In the genomic region with DNA sequence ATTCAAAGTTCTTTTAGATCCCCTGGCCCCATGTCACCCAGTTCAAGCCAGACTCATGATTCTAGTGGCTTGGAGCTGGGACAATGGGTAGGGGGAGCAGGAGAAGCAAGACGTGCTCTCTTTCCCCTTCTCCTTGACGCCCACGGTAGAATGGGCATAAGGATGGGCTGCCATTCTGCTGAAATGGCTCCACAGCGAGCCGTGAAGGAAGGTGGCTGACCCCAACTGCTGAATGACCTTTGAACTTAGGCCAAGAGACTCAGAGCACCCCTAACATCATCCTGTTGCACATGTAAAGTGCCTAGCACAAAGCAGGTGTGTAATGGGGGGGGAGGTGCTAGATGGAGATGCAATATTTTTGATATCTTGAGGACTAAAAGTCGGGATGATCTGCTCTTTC, we compare ENCODE assay signal across 20 cellular contexts.
"Had no signal": no experiment of that assay in that cellular context is flagged by ENCODE, and none has a peak within 500 bp of the region (broad histone marks: within the 10 kb centered on the region; RNA-seq: fewer than 3 reads in every experiment).

No MANE protein-coding gene starts in this region.

- H3K27ac Mint-ChIP-seq: endodermal cell, mesothelial cell of epicardium, neural progenitor cell, progenitor cell of endocrine pancreas had no signal

- H3K4me1 ChIP-seq: colonic mucosa, gastrocnemius medialis, pancreas, tibial nerve, upper lobe of right lung had no signal

- H3K9ac ChIP-seq: neural progenitor cell had no signal

- ATAC-seq: gastrocnemius medialis; heart right ventricle; left lobe of liver; natural killer cell treated with Interleukin-12 subunit alpha and Interleukin-12 subunit beta and Interleukin-15 and Interleukin-18, amount 100 ng/mL, for 72 hours; pancreas; right cardiac atrium; upper lobe of right lung had no signal

- H2AFZ ChIP-seq: neural progenitor cell had no signal

- H3K4me2 ChIP-seq: neural progenitor cell, smooth muscle cell had no signal

- H3K27me3 ChIP-seq: colonic mucosa, gastrocnemius medialis, heart right ventricle, neural progenitor cell, pancreas, tibial nerve, upper lobe of right lung, vagina had no signal

- H3K9me3 ChIP-seq: colonic mucosa, gastrocnemius medialis, heart right ventricle, pancreas, tibial nerve, upper lobe of right lung, vagina had no signal

- H3K27me3 Mint-ChIP-seq: stimulated activated naive CD8-positive, alpha-beta T cell treated with anti-CD3 and anti-CD28 coated beads, Interleukin-15, Interleukin-2, amounts not matched to agents 100 ng/mL and 50 ng/mL, for 24 hours had no signal

- H3K9me3 Mint-ChIP-seq: endodermal cell; mesothelial cell of epicardium; natural killer cell treated with Interleukin-12 subunit alpha and Interleukin-12 subunit beta and Interleukin-15 and Interleukin-18, amount 100 ng/mL, for 72 hours; neural progenitor cell; stimulated activated naive CD8-positive, alpha-beta T cell treated with anti-CD3 and anti-CD28 coated beads, Interleukin-15, Interleukin-2, amounts not matched to agents 100 ng/mL and 50 ng/mL, for 24 hours had no signal

- H3K27ac ChIP-seq: colonic mucosa, gastrocnemius medialis, heart right ventricle, neural progenitor cell, pancreas, tibial nerve, upper lobe of right lung, vagina had no signal

- H3K36me3 Mint-ChIP-seq: mesothelial cell of epicardium; natural killer cell treated with Interleukin-12 subunit alpha and Interleukin-12 subunit beta and Interleukin-15 and Interleukin-18, amount 100 ng/mL, for 72 hours; neural progenitor cell had no signal

- DNase-seq: colonic mucosa; dermis blood vessel endothelial cell; endodermal cell; gastrocnemius medialis; heart right ventricle; hypothalamus; occipital lobe; pancreas; right cardiac atrium; stimulated activated CD4-positive, alpha-beta T cell treated with anti-CD3 and anti-CD28 coated beads, Interleukin-2, amount 100 ng/mL, for 48 hours; upper lobe of right lung had no signal

- H3K36me3 ChIP-seq: colonic mucosa, gastrocnemius medialis, heart right ventricle, neural progenitor cell, pancreas, tibial nerve, upper lobe of right lung, vagina had no signal

- H3K4me3 Mint-ChIP-seq: endodermal cell; mesothelial cell of epicardium; natural killer cell treated with Interleukin-12 subunit alpha and Interleukin-12 subunit beta and Interleukin-15 and Interleukin-18, amount 100 ng/mL, for 72 hours; neural progenitor cell; stimulated activated naive CD8-positive, alpha-beta T cell treated with anti-CD3 and anti-CD28 coated beads, Interleukin-15, Interleukin-2, amounts not matched to agents 100 ng/mL and 50 ng/mL, for 24 hours had no signal

- H3K4me3 ChIP-seq: colonic mucosa, gastrocnemius medialis, heart right ventricle, neural progenitor cell, pancreas, smooth muscle cell, tibial nerve, upper lobe of right lung, vagina had no signal
